Comparison of ENCODE assay signal across 8 cellular contexts in the genomic region with DNA sequence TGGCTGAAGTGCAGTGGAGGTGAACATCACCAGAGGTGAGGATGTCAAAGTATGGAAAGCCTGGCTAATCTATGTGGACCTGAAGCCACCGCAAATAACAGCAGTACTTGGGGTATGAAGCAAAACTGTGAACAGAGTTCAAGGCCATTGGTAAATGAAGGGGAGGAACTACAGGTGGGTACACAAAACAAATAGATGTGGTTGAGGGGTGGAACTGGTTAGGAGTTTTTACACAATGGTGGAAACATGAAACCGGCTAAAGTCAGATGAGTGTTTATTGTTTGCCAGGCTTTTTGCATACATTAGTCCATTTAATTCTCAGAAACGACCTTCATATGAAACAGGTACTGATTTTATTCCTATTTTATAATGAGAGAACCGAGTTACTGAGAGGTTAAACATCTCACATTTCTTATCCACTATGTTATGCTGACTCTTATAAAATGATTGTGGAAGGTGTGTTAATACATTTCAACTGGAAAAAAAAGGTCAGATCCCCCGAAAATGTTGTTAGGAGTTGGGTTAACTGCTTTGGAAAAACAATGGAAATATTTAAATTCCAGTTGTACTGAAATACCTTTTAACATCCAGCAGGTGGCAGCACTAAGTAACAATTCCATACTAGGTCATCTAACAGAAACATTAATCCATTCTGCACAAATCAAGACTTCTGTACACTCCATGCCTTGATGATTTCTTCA. TPM values are rescaled to one million over a fixed set of nuclear protein-coding genes. Genes with fewer than 3 reads are reported as not detected.
DNase-seq lines count a peak whose midpoint lies in the region; ATAC-seq and TF ChIP-seq lines count a peak whose summit lies in the region.

No MANE protein-coding gene starts in this region.

- H3K27ac Mint-ChIP-seq in progenitor cell of endocrine pancreas = no peak overlapping the region

- H3K9me3 Mint-ChIP-seq in progenitor cell of endocrine pancreas (ENCODE audit: low read depth) = no peaks in the 10 kb centered on the region

- peak; percentile 26 for DNase-seq in SKM-1 treated with dmso at 0.1 percent for 144 hours (lab: John Stamatoyannopoulos, UW; ENCODE audit: unreplicated experiment)
- DNase-seq in SKM-1 (lab: John Stamatoyannopoulos, UW; ENCODE audit: unreplicated experiment) = no peak
- peak; percentile 10 for DNase-seq in KG1 (lab: John Stamatoyannopoulos, UW)
- DNase-seq in SHP77 (lab: John Stamatoyannopoulos, UW) = peak; percentile 5 to 19
- peak; percentile 42 for DNase-seq in fibroblast of gingiva (ENCODE audit: low read depth)
- DNase-seq in progenitor cell of endocrine pancreas (ENCODE audit: low spot score, unreplicated experiment) = no peak

- peak; percentile 81 for TF ChIP-seq CTCF in progenitor cell of endocrine pancreas (IDR thresholded peaks at IDR 0.05; ENCODE audit: unreplicated experiment)

- H3K36me3 Mint-ChIP-seq in progenitor cell of endocrine pancreas (ENCODE audit: insufficient read depth) = peaks cover 52% of the 10 kb centered on the region

- H3K4me3 Mint-ChIP-seq in progenitor cell of endocrine pancreas (ENCODE audit: low read depth) = no peak overlapping the region

- no peaks in the 10 kb centered on the region for H3K27me3 Mint-ChIP-seq in progenitor cell of endocrine pancreas

- H3K4me1 Mint-ChIP-seq in progenitor cell of endocrine pancreas (ENCODE audit: low read depth) = no peaks in the 10 kb centered on the region

- ATAC-seq in HG02884 (IDR thresholded peaks at IDR 0.05; ENCODE audit: unreplicated experiment) (no peak), GM18909 (IDR thresholded peaks at IDR 0.05; ENCODE audit: poor library complexity, unreplicated experiment) (no peak)

RNA-seq across cellular contexts. Expression of a gene that starts 44.3 kb away (rescaled TPM):
- total RNA-seq in progenitor cell of endocrine pancreas = 26.3 and 27.4 TPM in 2 replicates

RNA-seq across cellular contexts. Expression of a gene that starts 56.8 kb away (rescaled TPM):
- 54.7 and 56.2 TPM in 2 replicates for total RNA-seq in progenitor cell of endocrine pancreas

RNA-seq across cellular contexts. Expression of a gene that starts 56.8 kb away (rescaled TPM):
- total RNA-seq in progenitor cell of endocrine pancreas = 14.4 and 15.0 TPM in 2 replicates

Comparison
In these comparisons a context has a peak if more than half of its experiments do, and no peak if none do; other contexts are left out.
1. DNase-seq: peak in SKM-1 treated with dmso at 0.1 percent for 144 hours (single experiment), KG1 (single experiment), SHP77 (2 of 2) and fibroblast of gingiva (single experiment); none in SKM-1 (single experiment) and progenitor cell of endocrine pancreas (single experiment).